Comparison of ENCODE assay signal across 1 cellular context in the genomic region with DNA sequence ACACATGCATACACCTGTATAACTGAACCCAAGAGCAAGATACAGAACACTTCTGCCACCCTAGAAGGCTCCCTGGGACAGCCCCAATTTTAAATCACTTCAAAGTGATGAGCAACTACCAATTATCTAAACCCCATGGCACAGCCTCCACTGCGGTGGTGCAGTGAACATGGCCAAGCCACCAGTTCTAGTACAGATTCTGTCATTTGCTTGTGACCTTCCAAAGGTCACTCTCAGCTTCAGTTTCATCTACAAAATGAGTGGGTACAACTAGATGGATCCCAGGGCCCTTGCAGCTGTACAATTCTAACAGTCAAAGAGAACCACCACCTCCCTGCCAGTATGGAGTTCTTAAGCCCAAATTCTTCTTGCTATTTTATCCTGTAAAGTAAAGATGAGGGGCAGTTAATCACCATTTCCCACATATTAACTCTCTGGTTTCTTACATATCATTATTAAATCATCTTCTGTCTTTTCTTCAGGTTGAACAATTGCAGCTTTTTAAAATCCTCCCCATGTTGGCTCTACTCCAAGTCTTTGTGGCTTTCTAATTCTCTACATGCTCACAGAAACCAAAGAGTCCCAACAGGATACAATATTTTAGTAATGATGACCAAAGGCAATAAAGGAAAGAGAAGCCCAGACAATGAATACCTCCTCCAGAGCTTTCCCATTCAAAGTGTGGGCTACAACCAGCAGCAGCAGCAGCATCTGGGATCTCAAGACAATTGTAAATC.
TF ChIP-seq lines count a peak whose summit lies in the region.

No MANE protein-coding gene starts in this region.

TF ChIP-seq in HEK293, 187 proteins besides CTCF, POLR2A, EP300 and RAD21 (continued from another document):
- TF ChIP-seq, protein P1, sequence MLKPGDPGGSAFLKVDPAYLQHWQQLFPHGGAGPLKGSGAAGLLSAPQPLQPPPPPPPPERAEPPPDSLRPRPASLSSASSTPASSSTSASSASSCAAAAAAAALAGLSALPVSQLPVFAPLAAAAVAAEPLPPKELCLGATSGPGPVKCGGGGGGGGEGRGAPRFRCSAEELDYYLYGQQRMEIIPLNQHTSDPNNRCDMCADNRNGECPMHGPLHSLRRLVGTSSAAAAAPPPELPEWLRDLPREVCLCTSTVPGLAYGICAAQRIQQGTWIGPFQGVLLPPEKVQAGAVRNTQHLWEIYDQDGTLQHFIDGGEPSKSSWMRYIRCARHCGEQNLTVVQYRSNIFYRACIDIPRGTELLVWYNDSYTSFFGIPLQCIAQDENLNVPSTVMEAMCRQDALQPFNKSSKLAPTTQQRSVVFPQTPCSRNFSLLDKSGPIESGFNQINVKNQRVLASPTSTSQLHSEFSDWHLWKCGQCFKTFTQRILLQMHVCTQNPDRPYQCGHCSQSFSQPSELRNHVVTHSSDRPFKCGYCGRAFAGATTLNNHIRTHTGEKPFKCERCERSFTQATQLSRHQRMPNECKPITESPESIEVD (tag by site-specific recombination; IDR thresholded peaks at IDR 0.05), result 0 out of 2 replicates have a peak, but pooled peaks have one; percentile 33
- TF ChIP-seq SP7 (tag by site-specific recombination; IDR thresholded peaks at IDR 0.05), result peak; percentile 64
